1 cellular context compared by ENCODE assay signal in the genomic region with DNA sequence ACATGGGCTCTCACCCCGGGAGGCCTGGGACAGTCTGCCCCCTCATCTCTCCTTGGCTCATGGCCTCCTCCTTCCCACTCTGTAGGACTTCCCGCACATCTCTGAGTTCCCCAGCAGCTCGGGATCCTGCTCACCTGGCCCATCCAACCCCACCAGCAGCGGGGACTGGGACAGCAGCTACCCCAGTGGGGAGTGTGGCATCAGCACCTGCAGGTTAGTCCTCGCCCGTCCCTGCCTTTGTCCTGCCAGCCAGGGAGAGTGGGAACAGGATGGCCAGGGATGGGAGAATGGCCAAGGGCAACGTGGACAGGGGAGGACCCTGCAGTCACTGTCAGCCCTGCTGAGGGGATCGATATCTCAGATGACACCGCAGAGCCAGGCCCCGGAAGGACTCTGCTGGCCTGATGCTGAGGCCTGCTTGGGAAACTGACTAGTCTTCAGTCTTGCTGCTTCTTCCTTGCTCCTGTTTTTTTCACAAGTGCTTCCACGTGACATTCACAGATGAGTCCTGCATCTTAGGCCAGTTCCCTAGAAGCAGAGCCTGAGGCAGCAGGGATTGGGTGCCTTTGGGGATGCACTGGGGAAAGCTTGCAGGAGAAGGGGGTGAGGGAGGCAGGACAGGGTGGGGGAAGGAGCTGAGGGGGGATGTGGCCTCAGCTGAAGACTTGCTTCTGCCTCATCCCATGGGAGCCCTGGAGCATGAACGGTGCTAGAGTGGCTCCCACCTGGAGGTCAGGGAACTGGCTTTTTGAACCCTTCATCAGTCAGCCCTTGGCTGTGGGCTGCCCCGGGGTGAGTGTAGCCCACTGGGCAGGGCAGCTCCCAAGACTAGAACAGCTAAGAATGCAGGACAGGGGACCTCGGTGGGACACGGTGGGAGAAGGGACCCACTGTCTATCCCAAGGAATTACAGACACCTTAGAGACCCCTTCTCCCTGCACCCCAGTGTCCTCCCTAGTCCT.
TF ChIP-seq lines count a peak whose summit lies in the region.

No MANE protein-coding gene starts in this region.

TF ChIP-seq in H1, 55 proteins besides CTCF, POLR2A, EP300 and RAD21:
- no peak for TF ChIP-seq SP1 (IDR thresholded peaks at IDR 0.05; ENCODE audit: low read depth, low read length)
- no peak for TF ChIP-seq RNF2 (IDR thresholded peaks at IDR 0.05; ENCODE audit: borderline replicate concordance, low read depth, low read length, missing control alignments, poor library complexity, severe bottlenecking)
- no peak for TF ChIP-seq SUZ12 (IDR thresholded peaks at IDR 0.05; ENCODE audit: low read length)
- TF ChIP-seq POU5F1 (IDR thresholded peaks at IDR 0.05; ENCODE audit: low read depth, low read length) = no peak
- TF ChIP-seq, protein P1, sequence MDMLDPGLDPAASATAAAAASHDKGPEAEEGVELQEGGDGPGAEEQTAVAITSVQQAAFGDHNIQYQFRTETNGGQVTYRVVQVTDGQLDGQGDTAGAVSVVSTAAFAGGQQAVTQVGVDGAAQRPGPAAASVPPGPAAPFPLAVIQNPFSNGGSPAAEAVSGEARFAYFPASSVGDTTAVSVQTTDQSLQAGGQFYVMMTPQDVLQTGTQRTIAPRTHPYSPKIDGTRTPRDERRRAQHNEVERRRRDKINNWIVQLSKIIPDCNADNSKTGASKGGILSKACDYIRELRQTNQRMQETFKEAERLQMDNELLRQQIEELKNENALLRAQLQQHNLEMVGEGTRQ (IDR thresholded peaks at IDR 0.05; ENCODE audit: low read length) = no peak
- no peak for TF ChIP-seq TCF12 (IDR thresholded peaks at IDR 0.05; ENCODE audit: low read depth, low read length)
- TF ChIP-seq CBX5 (IDR thresholded peaks at IDR 0.05; ENCODE audit: low read depth, low read length) = no peak
